15 cellular contexts compared by ENCODE assay signal in the genomic region with DNA sequence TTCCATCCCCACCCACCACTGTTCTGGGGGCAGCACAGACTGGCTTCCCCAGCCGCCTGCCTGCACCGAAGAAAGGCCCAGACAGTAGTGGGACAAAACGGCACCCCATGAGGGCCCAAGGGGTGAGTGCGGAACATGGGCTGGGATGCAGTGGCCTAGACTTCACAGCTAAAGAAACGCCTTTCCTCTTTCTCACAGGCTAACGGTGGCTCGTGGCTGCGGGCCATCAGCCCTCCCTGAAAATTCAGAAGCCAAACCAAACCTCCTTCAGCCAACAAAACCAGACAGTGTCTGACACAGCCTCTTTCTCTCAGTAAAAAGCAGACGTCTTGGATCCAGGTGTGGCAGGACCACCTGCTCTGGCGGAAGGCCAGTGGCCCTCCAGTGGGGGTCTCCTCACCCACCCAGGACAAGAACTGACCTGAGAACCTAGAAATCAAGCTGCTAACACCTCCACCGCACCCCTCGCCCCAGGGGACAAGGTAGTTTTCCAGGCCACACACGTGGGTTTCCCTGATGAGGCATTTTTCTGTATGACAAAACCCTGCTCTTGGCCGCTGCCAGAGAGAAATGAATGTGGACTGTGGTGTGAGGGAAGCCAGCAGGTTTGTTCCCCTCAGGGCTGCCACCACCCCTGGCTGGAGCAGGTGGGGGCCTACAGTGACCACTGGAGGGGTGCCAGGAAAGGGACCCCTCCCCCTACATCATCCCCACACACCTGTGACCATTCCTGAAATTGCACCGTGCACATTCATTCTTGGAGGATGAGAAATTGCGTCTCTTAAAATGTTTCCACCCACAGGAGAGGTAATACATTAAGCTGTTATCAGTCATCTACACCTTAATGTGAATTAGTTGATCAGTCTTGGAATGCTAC.
DNase-seq lines count a peak whose midpoint lies in the region; ATAC-seq, FAIRE-seq and TF ChIP-seq lines count a peak whose summit lies in the region.
"Had no signal": no experiment of that assay in that cellular context is flagged by ENCODE, and none has a peak within 500 bp of the region (broad histone marks: within the 10 kb centered on the region; RNA-seq: fewer than 3 reads in every experiment).

No MANE protein-coding gene starts in this region.

- TF ChIP-seq POLR2A in GM12878 (IDR thresholded peaks at IDR 0.05; ENCODE audit: low read depth, low read length): no peak

- WGBS in GM12878 (ENCODE audit: insufficient coverage, insufficient replicate concordance, low lambda C conversion rate, missing lambda C conversion rate): 51% methylated on average over 16 of the region's 16 CpGs

- POLR2A ChIA-PET in GM12878 (lab: Charles Lee): no interaction called here

- in situ Hi-C loops in GM12878 (cut with MboI): no loop called here

- H3K9me3 Mint-ChIP-seq in activated T-cell treated with anti-CD3 and anti-CD28 coated beads, Interleukin-2, amount 50 U/mL, for 24 hours: no peaks in the 10 kb centered on the region
- H3K9me3 Mint-ChIP-seq in stimulated activated memory B cell treated with anti-CD40 and anti-IgM and Interleukin-4, amounts not matched to agents 10 μg/mL and 1 μg/mL and 100 μg/mL, for 72 hours: no peaks in the 10 kb centered on the region
- H3K9me3 Mint-ChIP-seq: dendritic cell treated with granulocyte-macrophage colony-stimulating factor and Interleukin-4, amounts not matched to agents 40 ng/mL and 50 ng/mL, for 4 days; IgD-negative memory B cell had no signal

- H3K79me2 ChIP-seq in GM12878 (ENCODE audit: control insufficient read depth, insufficient read depth, low read length): no peaks in the 10 kb centered on the region

- H3K36me3 Mint-ChIP-seq in activated T-cell treated with anti-CD3 and anti-CD28 coated beads, Interleukin-2, amount 50 U/mL, for 24 hours (ENCODE audit: low read depth): no peaks in the 10 kb centered on the region
- H3K36me3 Mint-ChIP-seq in stimulated activated memory B cell treated with anti-CD40 and anti-IgM and Interleukin-4, amounts not matched to agents 10 μg/mL and 1 μg/mL and 100 μg/mL, for 72 hours: no peaks in the 10 kb centered on the region
- H3K36me3 Mint-ChIP-seq: IgD-negative memory B cell had no signal

- CTCF ChIA-PET in GM12878 (lab: Yijun Ruan, JAX): interaction anchor here (0.6 to 0.9 kb wide), 2 partner anchors 9 to 75 kb away, joined by 3 read pairs; no protein-coding TSS in a partner anchor

- no peaks in the 10 kb centered on the region for H3K27me3 Mint-ChIP-seq in activated T-cell treated with anti-CD3 and anti-CD28 coated beads, Interleukin-2, amount 50 U/mL, for 24 hours
- no peaks in the 10 kb centered on the region for H3K27me3 Mint-ChIP-seq in stimulated activated memory B cell treated with anti-CD40 and anti-IgM and Interleukin-4, amounts not matched to agents 10 μg/mL and 1 μg/mL and 100 μg/mL, for 72 hours
- H3K27me3 Mint-ChIP-seq: IgD-negative memory B cell had no signal

- no peak for TF ChIP-seq RAD21 in GM12878 (IDR thresholded peaks at IDR 0.05; ENCODE audit: insufficient read depth, low read depth, low read length)

- RAD21 ChIA-PET in GM12878 (lab: Charles Lee; ENCODE audit: unreplicated experiment): no interaction called here

- H3K9ac ChIP-seq in GM12878 (ENCODE audit: control insufficient read depth, insufficient read depth, low read length): no peak overlapping the region

- ATAC-seq in GM12878: peak; percentile 68
- ATAC-seq in stimulated activated memory B cell treated with anti-CD40 and anti-IgM and Interleukin-4, amounts not matched to agents 10 μg/mL and 1 μg/mL and 100 μg/mL, for 72 hours: peak; percentile 28
- no peak for ATAC-seq in GM18870 (IDR thresholded peaks at IDR 0.05; ENCODE audit: unreplicated experiment)
- ATAC-seq in GM19324 (IDR thresholded peaks at IDR 0.05; ENCODE audit: low FRiP score, unreplicated experiment): no peak
- ATAC-seq: gastrocnemius medialis had no signal

- no peak overlapping the region for H3K4me2 ChIP-seq in GM12878 (ENCODE audit: control insufficient read depth, insufficient read depth)

- no peak overlapping the region for H3K4me3 Mint-ChIP-seq in activated T-cell treated with anti-CD3 and anti-CD28 coated beads, Interleukin-2, amount 50 U/mL, for 24 hours
- H3K4me3 Mint-ChIP-seq in stimulated activated memory B cell treated with anti-CD40 and anti-IgM and Interleukin-4, amounts not matched to agents 10 μg/mL and 1 μg/mL and 100 μg/mL, for 72 hours: no peak overlapping the region
- H3K4me3 Mint-ChIP-seq: dendritic cell treated with granulocyte-macrophage colony-stimulating factor and Interleukin-4, amounts not matched to agents 40 ng/mL and 50 ng/mL, for 4 days; IgD-negative memory B cell had no signal

- H4K20me1 ChIP-seq in GM12878 (ENCODE audit: control insufficient read depth, insufficient read depth): no peaks in the 10 kb centered on the region

- TF ChIP-seq EP300 in GM12878 (IDR thresholded peaks at IDR 0.05; ENCODE audit: borderline replicate concordance in 1 of 2, control insufficient read depth in 1 of 2, low read depth in 2 of 2, low read length in 2 of 2): no peak

- no peak overlapping the region for H3K4me3 ChIP-seq in GM12878
- H3K4me3 ChIP-seq: adrenal gland, gastrocnemius medialis, transverse colon had no signal

- no peak for TF ChIP-seq CTCF in GM12878 (IDR thresholded peaks at IDR 0.05 in 2 of 3, conservative IDR thresholded peaks at IDR 0.05 in 1 of 3; ENCODE audit: control insufficient read depth in 2 of 3, extremely low read depth in 1 of 3, insufficient read depth in 1 of 3, low read depth in 3 of 3, low read length in 3 of 3)

- BruUV-seq in GM12878 (replicated peaks; lab: Mats Ljungman, UMichigan): no TSS peak

- DNase-seq in activated T-cell treated with anti-CD3 and anti-CD28 coated beads, Interleukin-2, amount 50 U/mL, for 24 hours: no peak
- DNase-seq in activated T-cell treated with anti-CD3 and anti-CD28 coated beads for 4 hours (no peak), GM12878 (ENCODE audit: low read depth, low spot score) (no peak), kidney tubule cell (ENCODE audit: low spot score) (peak; percentile 94), ecto neural progenitor cell (ENCODE audit: low spot score) (no peak)
- DNase-seq: adrenal gland, COR-L47, gastrocnemius medialis, NCI-H774, transverse colon had no signal

- no peak for FAIRE-seq in GM12878 (lab: Jason Lieb, UNC)

- peak overlapping the region; percentile 61 for H3K27ac Mint-ChIP-seq in activated T-cell treated with anti-CD3 and anti-CD28 coated beads, Interleukin-2, amount 50 U/mL, for 24 hours
- H3K27ac Mint-ChIP-seq in stimulated activated memory B cell treated with anti-CD40 and anti-IgM and Interleukin-4, amounts not matched to agents 10 μg/mL and 1 μg/mL and 100 μg/mL, for 72 hours: no peak overlapping the region
- H3K27ac Mint-ChIP-seq: dendritic cell treated with granulocyte-macrophage colony-stimulating factor and Interleukin-4, amounts not matched to agents 40 ng/mL and 50 ng/mL, for 4 days had no signal

- SMC1A ChIA-PET in GM12878 (lab: Charles Lee; ENCODE audit: uncharacterized antibody, unreplicated experiment): no interaction called here

- no peaks in the 10 kb centered on the region for H3K36me3 ChIP-seq in GM12878 (ENCODE audit: control insufficient read depth in 2 of 2, insufficient read depth in 2 of 2, low read length in 1 of 2)
- H3K36me3 ChIP-seq: adrenal gland, gastrocnemius medialis, transverse colon had no signal

- intact Hi-C loops in GM12878 (cut with micrococcal nuclease; ENCODE audit: unreplicated experiment): no loop called here

- H3K4me1 ChIP-seq in GM12878 (ENCODE audit: control insufficient read depth, insufficient read depth, low read length): no peaks in the 10 kb centered on the region
- H3K4me1 ChIP-seq: adrenal gland, transverse colon had no signal

- no peaks in the 10 kb centered on the region for H3K27me3 ChIP-seq in GM12878 (replicated peaks in 1 of 2; ENCODE audit: control insufficient read depth in 2 of 2, insufficient read depth in 2 of 2, low read length in 1 of 2)
- H3K27me3 ChIP-seq: adrenal gland, gastrocnemius medialis, transverse colon had no signal

- H2AFZ ChIP-seq in GM12878 (ENCODE audit: control insufficient read depth, low read depth, low read length): no peak overlapping the region

- H3K4me1 Mint-ChIP-seq in activated T-cell treated with anti-CD3 and anti-CD28 coated beads, Interleukin-2, amount 50 U/mL, for 24 hours (ENCODE audit: low read depth): peaks cover 12% of the 10 kb centered on the region
- no peaks in the 10 kb centered on the region for H3K4me1 Mint-ChIP-seq in stimulated activated memory B cell treated with anti-CD40 and anti-IgM and Interleukin-4, amounts not matched to agents 10 μg/mL and 1 μg/mL and 100 μg/mL, for 72 hours
- H3K4me1 Mint-ChIP-seq: IgD-negative memory B cell had no signal

- H3K27ac ChIP-seq in GM12878 (ENCODE audit: control insufficient read depth, insufficient read depth): no peak overlapping the region
- H3K27ac ChIP-seq: adrenal gland, gastrocnemius medialis, transverse colon had no signal

- H3K9me3 ChIP-seq in GM12878 (replicated peaks; ENCODE audit: control insufficient read depth, insufficient read depth, low read length): no peaks in the 10 kb centered on the region
- H3K9me3 ChIP-seq: adrenal gland, gastrocnemius medialis, transverse colon had no signal

TF ChIP-seq in GM12878, 131 proteins besides CTCF, POLR2A, EP300 and RAD21 (continues in another document):
- TF ChIP-seq NR2F1 (conservative IDR thresholded peaks at IDR 0.05) (0 out of 2 replicates have a peak, but pooled peaks have one; percentile 8), ASH2L (IDR thresholded peaks at IDR 0.05; ENCODE audit: borderline replicate concordance, low read depth) (no peak), MTA2 (IDR thresholded peaks at IDR 0.05; ENCODE audit: low read depth) (no peak), MEF2B (IDR thresholded peaks at IDR 0.05; ENCODE audit: partially characterized antibody, poor library complexity, severe bottlenecking) (peak; percentile 74)
- TF ChIP-seq, protein P1, sequence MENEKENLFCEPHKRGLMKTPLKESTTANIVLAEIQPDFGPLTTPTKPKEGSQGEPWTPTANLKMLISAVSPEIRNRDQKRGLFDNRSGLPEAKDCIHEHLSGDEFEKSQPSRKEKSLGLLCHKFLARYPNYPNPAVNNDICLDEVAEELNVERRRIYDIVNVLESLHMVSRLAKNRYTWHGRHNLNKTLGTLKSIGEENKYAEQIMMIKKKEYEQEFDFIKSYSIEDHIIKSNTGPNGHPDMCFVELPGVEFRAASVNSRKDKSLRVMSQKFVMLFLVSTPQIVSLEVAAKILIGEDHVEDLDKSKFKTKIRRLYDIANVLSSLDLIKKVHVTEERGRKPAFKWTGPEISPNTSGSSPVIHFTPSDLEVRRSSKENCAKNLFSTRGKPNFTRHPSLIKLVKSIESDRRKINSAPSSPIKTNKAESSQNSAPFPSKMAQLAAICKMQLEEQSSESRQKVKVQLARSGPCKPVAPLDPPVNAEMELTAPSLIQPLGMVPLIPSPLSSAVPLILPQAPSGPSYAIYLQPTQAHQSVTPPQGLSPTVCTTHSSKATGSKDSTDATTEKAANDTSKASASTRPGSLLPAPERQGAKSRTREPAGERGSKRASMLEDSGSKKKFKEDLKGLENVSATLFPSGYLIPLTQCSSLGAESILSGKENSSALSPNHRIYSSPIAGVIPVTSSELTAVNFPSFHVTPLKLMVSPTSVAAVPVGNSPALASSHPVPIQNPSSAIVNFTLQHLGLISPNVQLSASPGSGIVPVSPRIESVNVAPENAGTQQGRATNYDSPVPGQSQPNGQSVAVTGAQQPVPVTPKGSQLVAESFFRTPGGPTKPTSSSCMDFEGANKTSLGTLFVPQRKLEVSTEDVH (IDR thresholded peaks at IDR 0.05; ENCODE audit: low read depth, partially characterized antibody): no peak

Comparison
In these comparisons a context has a peak if more than half of its experiments do, and no peak if none do; other contexts are left out.
1. ATAC-seq: peak in GM12878 (single experiment) and stimulated activated memory B cell treated with anti-CD40 and anti-IgM and Interleukin-4, amounts not matched to agents 10 μg/mL and 1 μg/mL and 100 μg/mL, for 72 hours (single experiment); none in GM18870 (single experiment) and GM19324 (single experiment).